In genomic region chr11:128492903-128493569, GRCh38 we compare ENCODE assay signal across 11 cellular contexts.
DNase-seq lines count a peak whose midpoint lies in the region; ATAC-seq and TF ChIP-seq lines count a peak whose summit lies in the region.
"Had no signal": no experiment of that assay in that cellular context is flagged by ENCODE, and none has a peak within 500 bp of the region (broad histone marks: within the 10 kb centered on the region; RNA-seq: fewer than 3 reads in every experiment).

No MANE protein-coding gene starts in this region.

- no peak for TF ChIP-seq CTCF in uterus (IDR thresholded peaks at IDR 0.05)

- no peaks in the 10 kb centered on the region for H3K27me3 Mint-ChIP-seq in activated naive CD8-positive, alpha-beta T cell

- H3K36me3 Mint-ChIP-seq in activated naive CD8-positive, alpha-beta T cell: peaks cover 36% of the 10 kb centered on the region

- H3K4me3 Mint-ChIP-seq in activated naive CD8-positive, alpha-beta T cell: peak overlapping the region; percentile 81

- H3K27ac Mint-ChIP-seq in activated naive CD8-positive, alpha-beta T cell: peak overlapping the region; percentile 99

- DNase-seq in stimulated activated CD4-positive, alpha-beta T cell treated with anti-CD3 and anti-CD28 coated beads, Interleukin-15, amount 100 ng/mL, for 24 hours: peak; percentile 48
- no peak for DNase-seq in stimulated activated CD4-positive, alpha-beta T cell treated with anti-CD3 and anti-CD28 coated beads, Interleukin-4, amount 100 ng/mL, for 24 hours
- DNase-seq in uterus (no peak), NCI-H82 (lab: John Stamatoyannopoulos, UW) (no peak), NOMO-1 treated with DMSO at 0.1 percent for 48 hours (lab: John Stamatoyannopoulos, UW; ENCODE audit: unreplicated experiment) (no peak)
- DNase-seq: activated gamma-delta T cell, Kasumi-1, SIG-M5 had no signal

- no peak for TF ChIP-seq POLR2A in uterus (IDR thresholded peaks at IDR 0.05)

- intact Hi-C loops in uterus (cut with DNase I; ENCODE audit: low total_unique reads): no loop called here

- H3K27ac ChIP-seq in mucosa of rectum (ENCODE audit: low read depth in 2 of 2, low read length in 2 of 2) (peak overlapping the region; percentile 26 to 46), uterus (peak overlapping the region; percentile 37 to 67)

- H3K9me3 ChIP-seq in mucosa of rectum (ENCODE audit: control insufficient read depth in 2 of 2, low read length in 2 of 2): no peaks in the 10 kb centered on the region
- no peaks in the 10 kb centered on the region for H3K9me3 ChIP-seq in uterus

- H3K4me3 ChIP-seq in mucosa of rectum (ENCODE audit: low read length in 2 of 2) (peak overlapping the region in 1 of 2 donors; percentile 22), uterus (no peak overlapping the region)

- H3K4me1 Mint-ChIP-seq in activated naive CD8-positive, alpha-beta T cell (ENCODE audit: low read depth): peaks cover 98% of the 10 kb centered on the region

- H3K27me3 ChIP-seq in mucosa of rectum (ENCODE audit: control insufficient read depth in 2 of 2, insufficient read depth in 2 of 2, low read length in 2 of 2): no peaks in the 10 kb centered on the region
- H3K27me3 ChIP-seq in uterus: no peaks in the 10 kb centered on the region

- no peak for ATAC-seq in GM19351 (IDR thresholded peaks at IDR 0.05; ENCODE audit: unreplicated experiment)

- no peaks in the 10 kb centered on the region for H3K9me3 Mint-ChIP-seq in activated naive CD8-positive, alpha-beta T cell (ENCODE audit: low read depth)

- H3K4me1 ChIP-seq in mucosa of rectum (ENCODE audit: control insufficient read depth in 2 of 2, insufficient read depth in 2 of 2, low read length in 2 of 2) (peaks cover 37 to 38% of the 10 kb centered on the region in 2 donors), uterus (peaks cover 0 to 14% of the 10 kb centered on the region in 2 donors)

- peaks cover 25 to 27% of the 10 kb centered on the region in 2 donors for H3K36me3 ChIP-seq in mucosa of rectum (ENCODE audit: control insufficient read depth in 2 of 2, insufficient read depth in 2 of 2, low read length in 2 of 2)
- no peaks in the 10 kb centered on the region for H3K36me3 ChIP-seq in uterus

- no peak overlapping the region for H3K9ac ChIP-seq in mucosa of rectum (ENCODE audit: low read depth in 1 of 2, low read length in 2 of 2)
